ENCODE assay signal across 10 cellular contexts in genomic region chr19:46591254-46591653, GRCh38. TPM values are rescaled to one million over a fixed set of nuclear protein-coding genes. Genes with fewer than 3 reads are reported as not detected.
"Had no signal": no experiment of that assay in that cellular context is flagged by ENCODE, and none has a peak within 500 bp of the region (broad histone marks: within the 10 kb centered on the region; RNA-seq: fewer than 3 reads in every experiment).

No MANE protein-coding gene starts in this region.

- H3K9ac ChIP-seq: KMS-11 had no signal

- H3K27ac ChIP-seq: HL-60, KMS-11 had no signal

- H3K4me2 ChIP-seq: KMS-11 had no signal

- DNase-seq: IMR-90, KBM-7, KG1 had no signal

- ATAC-seq: HepG2 had no signal

- FAIRE-seq: HepG2, HTR-8/SVneo had no signal

RNA-seq across cellular contexts. Expression of gene PTGIR, which starts 33.6 kb away (rescaled TPM):
- total RNA-seq: HepG2, HT-29 had no signal
- polyA plus RNA-seq: HepG2 had no signal

RNA-seq across cellular contexts. Expression of gene GNG8, which starts 44.7 kb away (rescaled TPM):
- total RNA-seq: HepG2, HT-29, HT1080, IMR-90 had no signal
- polyA plus RNA-seq: HepG2, IgD-negative memory B cell, IMR-90 had no signal
